ENCODE assay signal across 11 cellular contexts in genomic region chr1:11335417-11336070, GRCh38.
A peak's percentile ranks its signal among the peaks of the same experiment; 100 is the strongest.
DNase-seq lines count a peak whose midpoint lies in the region; ATAC-seq, FAIRE-seq and TF ChIP-seq lines count a peak whose summit lies in the region.
"Had no signal": no experiment of that assay in that cellular context is flagged by ENCODE, and none has a peak within 500 bp of the region (broad histone marks: within the 10 kb centered on the region; RNA-seq: fewer than 3 reads in every experiment).

No MANE protein-coding gene starts in this region.

- no peak overlapping the region; the same call in 1 of the 2 replicates for H2AK5ac ChIP-seq in H1 (ENCODE audit: low read depth, low read length)

- ATAC-seq in GM18502 (IDR thresholded peaks at IDR 0.05; ENCODE audit: poor library complexity, unreplicated experiment) (peak; percentile 95), GM21381 (IDR thresholded peaks at IDR 0.05; ENCODE audit: unreplicated experiment) (peak; percentile 76), HG03064 (IDR thresholded peaks at IDR 0.05; ENCODE audit: low read depth, unreplicated experiment) (peak; percentile 87)
- ATAC-seq: left ventricle myocardium superior had no signal

- no peak overlapping the region for H2BK12ac ChIP-seq in H1 (ENCODE audit: low read depth, low read length)

- H3K4me2 ChIP-seq in H1 (ENCODE audit: insufficient read depth in 1 of 2, low read depth in 2 of 2, low read length in 2 of 2): no peak overlapping the region

- H2BK120ac ChIP-seq in H1 (replicated peaks; ENCODE audit: low read depth, low read length): no peak overlapping the region

- H3K27ac ChIP-seq in H1 (ENCODE audit: low read depth, low read length) (no peak overlapping the region), SJCRH30 (no peak overlapping the region)
- H3K27ac ChIP-seq: right lobe of liver, SJSA1 had no signal

- 89% methylated on average over 7 of the region's 7 CpGs; no CpG with 5 or more reads in 1 of the 2 experiments for WGBS in H1 (ENCODE audit: extremely low coverage in 1 of 2, insufficient coverage in 1 of 2, insufficient read length in 1 of 2, insufficient replicate concordance in 2 of 2, low coverage in 1 of 2, low lambda C conversion rate in 2 of 2, missing lambda C conversion rate in 1 of 2), 2 experiments
- 84 to 89% methylated on average over 7 of the region's 7 CpGs for WGBS in lower leg skin, 2 donors

- POLR2A ChIA-PET in H1 (lab: Charles Lee; ENCODE audit: partially characterized antibody): interaction anchor here (0.8 to 1.2 kb wide), 2 partner anchors 9 to 22 kb away, joined by 3 read pairs; no protein-coding TSS in a partner anchor

- no peak overlapping the region for H3K18ac ChIP-seq in H1 (ENCODE audit: extremely low read depth, low read length)

- H3K36me3 ChIP-seq in H1 (ENCODE audit: control insufficient read depth in 2 of 4, insufficient read depth in 4 of 4, low read length in 3 of 4): no peaks in the 10 kb centered on the region
- no peaks in the 10 kb centered on the region for H3K36me3 ChIP-seq in SJCRH30
- H3K36me3 ChIP-seq: right lobe of liver, SJSA1 had no signal

- intact Hi-C loops in lower leg skin (cut with DNase I; ENCODE audit: low total_unique reads): no loop called here

- peaks cover 0 to 2% of the 10 kb centered on the region in 2 experiments for H4K20me1 ChIP-seq in H1 (replicated peaks in 1 of 2; ENCODE audit: control insufficient read depth in 1 of 2, insufficient read depth in 2 of 2, low read length in 2 of 2)

- TF ChIP-seq POLR2A in H1 (IDR thresholded peaks at IDR 0.05; ENCODE audit: control extremely low read depth in 1 of 2, low read depth in 2 of 2, low read length in 2 of 2) (no peak), lower leg skin (IDR thresholded peaks at IDR 0.05) (no peak)

- H2BK5ac ChIP-seq in H1 (ENCODE audit: low read depth, low read length): no peak overlapping the region

- CTCF ChIA-PET in H1 (lab: Charles Lee; ENCODE audit: partially characterized antibody): interaction anchor here (0.7 to 3.4 kb wide), 20 partner anchors 9 to 308 kb away, joined by 3 to 10 read pairs (median 3); no protein-coding TSS in a partner anchor

- H3K4me1 ChIP-seq in H1 (replicated peaks in 1 of 4; ENCODE audit: control insufficient read depth in 3 of 4, insufficient read depth in 4 of 4, low read length in 3 of 4): peaks cover 0 to 16% (median 5%) of the 10 kb centered on the region in 4 experiments; a peak in 4 of 7 replicates
- peaks cover 6% of the 10 kb centered on the region for H3K4me1 ChIP-seq in SJCRH30
- H3K4me1 ChIP-seq: right lobe of liver, SJSA1 had no signal

- no peak for TF ChIP-seq CTCF in H1 (IDR thresholded peaks at IDR 0.05; ENCODE audit: control extremely low read depth in 1 of 3, insufficient read depth in 1 of 3, low read depth in 1 of 3, low read length in 3 of 3)
- no peak for TF ChIP-seq CTCF in lower leg skin (IDR thresholded peaks at IDR 0.05)

- H4K91ac ChIP-seq in H1 (replicated peaks; ENCODE audit: insufficient read length, low read length): no peak overlapping the region

- no peak overlapping the region for H3K23ac ChIP-seq in H1 (ENCODE audit: insufficient read length)

- TF ChIP-seq EP300 in H1 (IDR thresholded peaks at IDR 0.05; ENCODE audit: borderline replicate concordance in 1 of 2, low read depth in 2 of 2, low read length in 2 of 2): no peak

- no peak overlapping the region for H3K14ac ChIP-seq in H1 (ENCODE audit: insufficient read length)

- H2BK15ac ChIP-seq in H1 (ENCODE audit: low read length): peak overlapping the region; percentile 77; the same call in 1 of the 2 replicates

- no peak overlapping the region for H4K5ac ChIP-seq in H1 (ENCODE audit: insufficient read length, low read depth, low read length)

- no peak overlapping the region for H2AFZ ChIP-seq in H1 (ENCODE audit: low read length)

- no peak overlapping the region; the same call in 1 of the 2 replicates for H2BK20ac ChIP-seq in H1 (ENCODE audit: low read length)

- H3K9me3 ChIP-seq in H1 (ENCODE audit: insufficient read depth in 2 of 2, low read depth in 1 of 2, low read length in 1 of 2): no peaks in the 10 kb centered on the region
- H3K9me3 ChIP-seq in SJCRH30 (replicated peaks): no peaks in the 10 kb centered on the region
- H3K9me3 ChIP-seq: right lobe of liver, SJSA1 had no signal

- no peak overlapping the region for H3K4me3 ChIP-seq in H1 (ENCODE audit: extremely low read depth in 1 of 4, insufficient read depth in 2 of 4, low read depth in 3 of 4, low read length in 4 of 4)
- H3K4me3 ChIP-seq in lower leg skin (ENCODE audit: low read depth, poor library complexity, severe bottlenecking): no peak overlapping the region
- no peak overlapping the region for H3K4me3 ChIP-seq in SJCRH30
- H3K4me3 ChIP-seq: right lobe of liver, SJSA1 had no signal

- peak; percentile 19 for FAIRE-seq in H1 (lab: Jason Lieb, UNC)

- no peak overlapping the region for H3K4ac ChIP-seq in H1 (replicated peaks; ENCODE audit: insufficient read length, low read depth, low read length)

- no peak for TF ChIP-seq RAD21 in H1 (IDR thresholded peaks at IDR 0.05 in 1 of 2, conservative IDR thresholded peaks at IDR 0.05 in 1 of 2; ENCODE audit: low read depth in 2 of 2, low read length in 2 of 2)

- H3K23me2 ChIP-seq in H1 (ENCODE audit: low read depth, low read length): no peaks in the 10 kb centered on the region

- H3K9ac ChIP-seq in H1 (replicated peaks in 1 of 4; ENCODE audit: extremely low read depth in 1 of 4, low read depth in 3 of 4, low read length in 3 of 4): no peak overlapping the region

- no peaks in the 10 kb centered on the region for H3K79me2 ChIP-seq in H1 (ENCODE audit: control insufficient read depth in 1 of 2, insufficient read depth in 2 of 2, low read length in 2 of 2)

- DNase-seq in H1 (ENCODE audit: low read depth in 1 of 2, low spot score in 2 of 2) (no peak), lower leg skin (ENCODE audit: low spot score in 2 of 2) (no peak), SJCRH30 (no peak), AG08395 (ENCODE audit: low spot score) (no peak), HuH-7.5 (ENCODE audit: low spot score) (no peak)
- DNase-seq: left ventricle myocardium superior, right lobe of liver had no signal

- no peak overlapping the region for H3K56ac ChIP-seq in H1 (replicated peaks; ENCODE audit: insufficient read length, low read depth, low read length)

- no peak overlapping the region for H4K8ac ChIP-seq in H1 (ENCODE audit: extremely low read depth, insufficient read depth, low read length)

- no peaks in the 10 kb centered on the region for H3K79me1 ChIP-seq in H1 (ENCODE audit: low read depth, low read length)

- H3K27me3 ChIP-seq in H1 (replicated peaks in 1 of 4; ENCODE audit: control insufficient read depth in 3 of 4, extremely low read depth in 1 of 4, insufficient read depth in 3 of 4, low read length in 3 of 4): no peaks in the 10 kb centered on the region
- peaks cover 8% of the 10 kb centered on the region for H3K27me3 ChIP-seq in SJCRH30
- H3K27me3 ChIP-seq: right lobe of liver had no signal

TF ChIP-seq in H1, 55 proteins besides CTCF, POLR2A, EP300 and RAD21:
- TF ChIP-seq YY1 (IDR thresholded peaks at IDR 0.05; ENCODE audit: low read depth, low read length): no peak
- no peak for TF ChIP-seq ZNF274 (IDR thresholded peaks at IDR 0.05; ENCODE audit: borderline replicate concordance, extremely low read depth, low read length)
- no peak for TF ChIP-seq HDAC6 (IDR thresholded peaks at IDR 0.05; ENCODE audit: low read depth, low read length)
- no peak for TF ChIP-seq GABPA (IDR thresholded peaks at IDR 0.05; ENCODE audit: borderline replicate concordance, insufficient read depth, low read length)
- TF ChIP-seq, protein P1, sequence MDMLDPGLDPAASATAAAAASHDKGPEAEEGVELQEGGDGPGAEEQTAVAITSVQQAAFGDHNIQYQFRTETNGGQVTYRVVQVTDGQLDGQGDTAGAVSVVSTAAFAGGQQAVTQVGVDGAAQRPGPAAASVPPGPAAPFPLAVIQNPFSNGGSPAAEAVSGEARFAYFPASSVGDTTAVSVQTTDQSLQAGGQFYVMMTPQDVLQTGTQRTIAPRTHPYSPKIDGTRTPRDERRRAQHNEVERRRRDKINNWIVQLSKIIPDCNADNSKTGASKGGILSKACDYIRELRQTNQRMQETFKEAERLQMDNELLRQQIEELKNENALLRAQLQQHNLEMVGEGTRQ (IDR thresholded peaks at IDR 0.05; ENCODE audit: low read length): no peak
- TF ChIP-seq BACH1 (IDR thresholded peaks at IDR 0.05; ENCODE audit: low read length): no peak
- no peak for TF ChIP-seq CTBP2 (IDR thresholded peaks at IDR 0.05; ENCODE audit: borderline replicate concordance, insufficient read depth, insufficient read length, low read length)
- TF ChIP-seq GTF2F1 (IDR thresholded peaks at IDR 0.05; ENCODE audit: borderline replicate concordance, low read depth, low read length): no peak
- TF ChIP-seq EGR1 (IDR thresholded peaks at IDR 0.05; ENCODE audit: borderline replicate concordance, low read depth, low read length): no peak
- no peak for TF ChIP-seq SP4 (IDR thresholded peaks at IDR 0.05; ENCODE audit: low read length)
- TF ChIP-seq CBX5 (IDR thresholded peaks at IDR 0.05; ENCODE audit: low read depth, low read length): no peak
- no peak for TF ChIP-seq KDM1A (IDR thresholded peaks at IDR 0.05; ENCODE audit: borderline replicate concordance, low read length)
- no peak for TF ChIP-seq TBP (IDR thresholded peaks at IDR 0.05; ENCODE audit: low read depth, low read length)
- TF ChIP-seq BCL11A (IDR thresholded peaks at IDR 0.05; ENCODE audit: low read depth in 2 of 2, low read length in 2 of 2): no peak
- TF ChIP-seq, protein P2, sequence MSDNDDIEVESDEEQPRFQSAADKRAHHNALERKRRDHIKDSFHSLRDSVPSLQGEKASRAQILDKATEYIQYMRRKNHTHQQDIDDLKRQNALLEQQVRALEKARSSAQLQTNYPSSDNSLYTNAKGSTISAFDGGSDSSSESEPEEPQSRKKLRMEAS (IDR thresholded peaks at IDR 0.05): no peak
- no peak for TF ChIP-seq HDAC2 (IDR thresholded peaks at IDR 0.05; ENCODE audit: borderline replicate concordance in 1 of 2, low read depth in 2 of 2, low read length in 2 of 2)
- no peak for TF ChIP-seq TAF7 (optimal IDR thresholded peaks at IDR 0.05; ENCODE audit: borderline replicate concordance, low read depth, low read length)
- TF ChIP-seq TAF1 (IDR thresholded peaks at IDR 0.05; ENCODE audit: low read depth, low read length): no peak
- no peak for TF ChIP-seq BRCA1 (IDR thresholded peaks at IDR 0.05; ENCODE audit: low read depth, low read length)
- TF ChIP-seq NANOG (IDR thresholded peaks at IDR 0.05; ENCODE audit: insufficient read depth, low read depth, low read length, poor library complexity, severe bottlenecking): no peak
